In genomic region chr3:56864886-56865527, GRCh38 we compare ENCODE assay signal across 15 cellular contexts.
"Had no signal": no experiment of that assay in that cellular context is flagged by ENCODE, and none has a peak within 500 bp of the region (broad histone marks: within the 10 kb centered on the region; RNA-seq: fewer than 3 reads in every experiment).

No MANE protein-coding gene starts in this region.

- H3K36me3 Mint-ChIP-seq: neural progenitor cell had no signal

- H3K4me1 ChIP-seq: gastroesophageal sphincter, transverse colon had no signal

- DNase-seq: activated CD8-positive, alpha-beta memory T cell treated with anti-CD3 and anti-CD28 coated beads for 24 hours; activated gamma-delta T cell treated with Interleukin-2 at 50 U/mL for 16 hours; amniotic stem cell; body of pancreas; central memory CD4-positive, alpha-beta T cell; cortex of kidney; effector memory CD4-positive, alpha-beta T cell; left ventricle myocardium inferior; mesenchymal stem cell; pancreas; SHP77 treated with DMSO at 0.1 percent for 48 hours; transverse colon had no signal

- H3K27ac Mint-ChIP-seq: neural progenitor cell had no signal

- H3K9me3 Mint-ChIP-seq: neural progenitor cell had no signal

- ATAC-seq: body of pancreas, gastroesophageal sphincter, pancreas had no signal

- H3K27ac ChIP-seq: body of pancreas, epithelial cell of prostate, gastroesophageal sphincter, left ventricle myocardium inferior, neural progenitor cell, pancreas, transverse colon had no signal

- H3K4me3 Mint-ChIP-seq: neural progenitor cell had no signal

- H3K9me3 ChIP-seq: body of pancreas, gastroesophageal sphincter, left ventricle myocardium inferior, pancreas, transverse colon had no signal

- H3K4me3 ChIP-seq: body of pancreas, gastroesophageal sphincter, left ventricle myocardium inferior, neural progenitor cell, pancreas, transverse colon had no signal

- H3K27me3 ChIP-seq: body of pancreas, gastroesophageal sphincter, neural progenitor cell, pancreas, transverse colon had no signal

- H3K36me3 ChIP-seq: gastroesophageal sphincter, left ventricle myocardium inferior, neural progenitor cell, pancreas, transverse colon had no signal
